In genomic region chr2:9803023-9803805, GRCh38 we compare ENCODE assay signal across 15 cellular contexts. TPM values are rescaled to one million over a fixed set of nuclear protein-coding genes. Genes with fewer than 3 reads are reported as not detected.
A peak's percentile ranks its signal among the peaks of the same experiment; 100 is the strongest.
DNase-seq lines count a peak whose midpoint lies in the region; ATAC-seq, FAIRE-seq and TF ChIP-seq lines count a peak whose summit lies in the region.
"Had no signal": no experiment of that assay in that cellular context is flagged by ENCODE, and none has a peak within 500 bp of the region (broad histone marks: within the 10 kb centered on the region; RNA-seq: fewer than 3 reads in every experiment).

No MANE protein-coding gene starts in this region.

- H3K9ac ChIP-seq in kidney (ENCODE audit: low read length in 2 of 2): no peak overlapping the region

- FAIRE-seq in kidney (lab: Jason Lieb, UNC): no peak

- intact Hi-C loops in Right ventricle myocardium inferior (cut with DNase I) (no loop called here), cardiac septum (cut with DNase I) (no loop called here), kidney (cut with DNase I) (no loop called here), transverse colon (cut with DNase I; ENCODE audit: low total_unique reads) (no loop called here)

- in situ Hi-C loops in transverse colon (cut with MboI; ENCODE audit: low pct_ligation_motif_present in 1 of 4, low pct_unique_long_range_greater_than_20kb in 1 of 4, low sequenced_read_pairs in 3 of 4): loop anchor here in 3 of 4 donors (10.0 to 25.0 kb wide), 2 partner anchors 242 to 259 kb away; partner anchors contain the start of gene KLF11 (in 2 of the 3)

- no peak for TF ChIP-seq CTCF in kidney (IDR thresholded peaks at IDR 0.05; ENCODE audit: borderline replicate concordance, extremely low read depth, insufficient read depth)
- no peak for TF ChIP-seq CTCF in transverse colon (IDR thresholded peaks at IDR 0.05)

- 53 to 68% methylated on average over 2 to 17 of the region's 17 CpGs for WGBS in transverse colon (ENCODE audit: low coverage in 1 of 2), 2 donors

- H3K36me3 ChIP-seq in kidney (ENCODE audit: control insufficient read depth in 1 of 2, insufficient read depth in 2 of 2, low read length in 2 of 2): no peaks in the 10 kb centered on the region
- no peaks in the 10 kb centered on the region for H3K36me3 ChIP-seq in transverse colon
- H3K36me3 ChIP-seq: cardiac muscle cell had no signal

- no peak overlapping the region for H3K27ac ChIP-seq in kidney (ENCODE audit: low read depth in 2 of 2, low read length in 2 of 2)
- peak overlapping the region in 1 of 4 donors; percentile 15 for H3K27ac ChIP-seq in transverse colon
- H3K27ac ChIP-seq: cardiac muscle cell had no signal

- peak; percentile 19 for TF ChIP-seq POLR2A in transverse colon (IDR thresholded peaks at IDR 0.05)

- no peaks in the 10 kb centered on the region for H3K9me3 ChIP-seq in kidney (ENCODE audit: control insufficient read depth in 1 of 2, low read length in 2 of 2)
- no peaks in the 10 kb centered on the region for H3K9me3 ChIP-seq in transverse colon

- H3K4me3 ChIP-seq in kidney (ENCODE audit: low read length in 2 of 2): no peak overlapping the region
- no peak overlapping the region for H3K4me3 ChIP-seq in transverse colon
- H3K4me3 ChIP-seq: cardiac muscle cell had no signal

- TF ChIP-seq EP300 in transverse colon (IDR thresholded peaks at IDR 0.05; ENCODE audit: low read depth): no peak

- H3K27me3 ChIP-seq in transverse colon: no peaks in the 10 kb centered on the region
- H3K27me3 ChIP-seq: cardiac muscle cell had no signal

- no peak for DNase-seq in Right ventricle myocardium inferior (ENCODE audit: missing footprints)
- DNase-seq in cardiac septum (ENCODE audit: low spot score): no peak
- peak; percentile 55 for DNase-seq in amniotic epithelial cell (ENCODE audit: low read depth)
- peak; percentile 67 for DNase-seq in kidney
- peak; percentile 84 for DNase-seq in transverse colon
- no peak for DNase-seq in activated T-cell treated with anti-CD3 and anti-CD28 coated beads, Interleukin-2, amount 50 U/mL, for 48 hours
- no peak for DNase-seq in 8988T
- DNase-seq: activated CD4-positive, alpha-beta T cell treated with anti-CD3 and anti-CD28 coated beads, Interleukin-2, amount 50 U/mL, for 4 hours; activated gamma-delta T cell; NCI-H82; stimulated activated CD4-positive, alpha-beta T cell treated with anti-CD3 and anti-CD28 coated beads, Interleukin-12 subunit alpha, Interleukin-12 subunit beta, amount 100 ng/mL, for 4 hours; T-helper 1 cell had no signal

- H3K4me1 ChIP-seq in kidney (ENCODE audit: control insufficient read depth in 1 of 2, insufficient read depth in 1 of 2, low read depth in 1 of 2, low read length in 2 of 2) (peaks cover 0 to 6% of the 10 kb centered on the region in 2 donors), transverse colon (peaks cover 11 to 53% (median 28%) of the 10 kb centered on the region in 4 donors)

- peak; percentile 21 for ATAC-seq in Right ventricle myocardium inferior
- no peak for ATAC-seq in GM21526 (IDR thresholded peaks at IDR 0.05; ENCODE audit: low FRiP score, unreplicated experiment)
- ATAC-seq: naive thymus-derived CD4-positive, alpha-beta T cell had no signal

RNA-seq across cellular contexts. Expression of gene TAF1B, which starts 40.1 kb away (rescaled TPM):
- total RNA-seq in Right ventricle myocardium inferior: 6.3 TPM
- 8.4 TPM for total RNA-seq in cardiac septum
- 27.7 TPM for total RNA-seq in kidney
- polyA plus RNA-seq in kidney (ENCODE audit: insufficient read depth, low read depth, low replicate concordance): 8.8 TPM
- 10 to 100 TPM in 1 of 4 donors, 1 to 10 TPM in 1, under 1 TPM in 1, not detected in 1; 0.80 to 18.9 (median 4.4) TPM for total RNA-seq in transverse colon

Comparison
In these comparisons a context has a peak if more than half of its experiments do, and no peak if none do; other contexts are left out.
1. DNase-seq: peak in amniotic epithelial cell (single experiment), kidney (single experiment) and transverse colon (single experiment); none in Right ventricle myocardium inferior (single experiment), cardiac septum (single experiment), activated T-cell treated with anti-CD3 and anti-CD28 coated beads, Interleukin-2, amount 50 U/mL, for 48 hours (0 of 2) and 8988T (single experiment).